In the genomic region with DNA sequence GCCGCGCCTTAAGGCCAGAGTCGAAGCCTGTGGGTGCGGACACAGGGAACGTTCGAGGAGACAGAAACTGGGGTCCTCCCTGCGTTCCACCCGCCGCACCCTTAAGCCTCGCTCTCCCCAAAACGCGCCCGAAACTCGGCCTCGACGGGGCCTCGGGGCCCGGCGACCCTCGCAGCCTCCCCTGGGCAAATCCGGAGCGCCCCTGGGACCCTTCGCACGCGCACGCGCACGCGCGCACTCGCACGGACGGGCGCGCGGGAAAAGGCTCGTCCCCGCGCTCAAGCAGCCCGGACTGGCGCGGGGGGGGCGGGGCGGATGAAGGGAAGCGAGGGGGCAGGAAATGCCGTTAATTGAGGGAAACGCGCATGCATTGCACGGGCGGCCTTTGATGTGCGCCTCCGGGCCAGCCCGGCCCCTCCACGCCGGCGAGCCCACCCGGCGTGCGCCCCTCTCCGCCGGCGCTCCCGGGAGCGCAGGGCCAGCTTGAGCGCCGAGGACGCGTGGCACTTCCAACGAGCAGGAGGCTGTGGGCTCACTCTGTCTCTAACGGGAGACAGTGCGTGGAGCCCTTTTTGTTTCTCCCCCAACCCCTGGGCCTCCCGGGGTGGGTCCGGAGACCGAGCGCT, we compare ENCODE assay signal across 16 cellular contexts. TPM values are rescaled to one million over a fixed set of nuclear protein-coding genes. Genes with fewer than 3 reads are reported as not detected.
DNase-seq lines count a peak whose midpoint lies in the region; ATAC-seq and TF ChIP-seq lines count a peak whose summit lies in the region.
"Had no signal": no experiment of that assay in that cellular context is flagged by ENCODE, and none has a peak within 500 bp of the region (broad histone marks: within the 10 kb centered on the region; RNA-seq: fewer than 3 reads in every experiment).

No MANE protein-coding gene starts in this region.

- 2% methylated on average over 24 of the region's 75 CpGs for WGBS in suprapubic skin
- WGBS in stomach, 5 donors: 0 to 5% (median 3%) methylated on average over 3 to 75 of the region's 75 CpGs

- H3K36me3 ChIP-seq in breast epithelium (no peaks in the 10 kb centered on the region), suprapubic skin (no peaks in the 10 kb centered on the region), stomach (no peaks in the 10 kb centered on the region)
- H3K36me3 ChIP-seq: uterus had no signal

- TF ChIP-seq EP300 in suprapubic skin (IDR thresholded peaks at IDR 0.05): no peak
- no peak for TF ChIP-seq EP300 in stomach (IDR thresholded peaks at IDR 0.05)

- H3K36me3 Mint-ChIP-seq in MCF 10A (ENCODE audit: insufficient read depth, unreplicated experiment): no peaks in the 10 kb centered on the region
- H3K36me3 Mint-ChIP-seq in activated T-helper 17 cell treated with anti-CD3 and anti-CD28 coated beads, Interleukin-2, amount 50 U/mL, for 72 hours (ENCODE audit: low read depth): peaks cover 15% of the 10 kb centered on the region
- H3K36me3 Mint-ChIP-seq: immature natural killer cell had no signal

- H3K4me1 Mint-ChIP-seq in MCF 10A (ENCODE audit: insufficient read depth, unreplicated experiment): no peaks in the 10 kb centered on the region
- peaks cover 6% of the 10 kb centered on the region for H3K4me1 Mint-ChIP-seq in activated T-helper 17 cell treated with anti-CD3 and anti-CD28 coated beads, Interleukin-2, amount 50 U/mL, for 72 hours

- POLR2A ChIA-PET in MCF 10A (lab: Yijun Ruan, JAX): no interaction called here

- no peaks in the 10 kb centered on the region for H3K27me3 Mint-ChIP-seq in MCF 10A (ENCODE audit: insufficient read depth, unreplicated experiment)
- H3K27me3 Mint-ChIP-seq in activated T-helper 17 cell treated with anti-CD3 and anti-CD28 coated beads, Interleukin-2, amount 50 U/mL, for 72 hours: peaks cover 63% of the 10 kb centered on the region

- ATAC-seq in activated T-helper 17 cell treated with anti-CD3 and anti-CD28 coated beads, Interleukin-2, amount 50 U/mL, for 72 hours (replicated peaks): no peak
- ATAC-seq in GM18868 (IDR thresholded peaks at IDR 0.05; ENCODE audit: unreplicated experiment) (no peak), HG02623 (IDR thresholded peaks at IDR 0.05; ENCODE audit: unreplicated experiment) (no peak)
- ATAC-seq: esophagus mucosa had no signal

- H3K9me3 ChIP-seq in breast epithelium: no peaks in the 10 kb centered on the region
- no peaks in the 10 kb centered on the region for H3K9me3 ChIP-seq in suprapubic skin
- no peaks in the 10 kb centered on the region for H3K9me3 ChIP-seq in stomach
- H3K9me3 ChIP-seq: uterus had no signal

- TF ChIP-seq CTCF in breast epithelium (IDR thresholded peaks at IDR 0.05) (no peak), MCF 10A (IDR thresholded peaks at IDR 0.05; ENCODE audit: unreplicated experiment) (no peak), suprapubic skin (IDR thresholded peaks at IDR 0.05) (no peak), stomach (IDR thresholded peaks at IDR 0.05) (no peak)

- no peak for TF ChIP-seq POLR2A in breast epithelium (IDR thresholded peaks at IDR 0.05)
- no peak for TF ChIP-seq POLR2A in suprapubic skin (IDR thresholded peaks at IDR 0.05)
- no peak for TF ChIP-seq POLR2A in stomach (IDR thresholded peaks at IDR 0.05)

- no peak overlapping the region for H3K4me3 Mint-ChIP-seq in MCF 10A (ENCODE audit: unreplicated experiment)
- peak overlapping the region; percentile 13 for H3K4me3 Mint-ChIP-seq in activated T-helper 17 cell treated with anti-CD3 and anti-CD28 coated beads, Interleukin-2, amount 50 U/mL, for 72 hours

- H3K27ac Mint-ChIP-seq in MCF 10A (ENCODE audit: low read depth, unreplicated experiment): no peak overlapping the region
- no peak overlapping the region for H3K27ac Mint-ChIP-seq in activated T-helper 17 cell treated with anti-CD3 and anti-CD28 coated beads, Interleukin-2, amount 50 U/mL, for 72 hours
- H3K27ac Mint-ChIP-seq: immature natural killer cell had no signal

- H3K27me3 ChIP-seq in breast epithelium: peaks cover 11 to 95% of the 10 kb centered on the region in 2 donors
- peaks cover 100% of the 10 kb centered on the region for H3K27me3 ChIP-seq in suprapubic skin
- H3K27me3 ChIP-seq in stomach: peaks cover 28 to 100% (median 78%) of the 10 kb centered on the region in 3 donors

- no peaks in the 10 kb centered on the region for H3K4me1 ChIP-seq in breast epithelium
- H3K4me1 ChIP-seq in suprapubic skin: peaks cover 29% of the 10 kb centered on the region
- peaks cover 16 to 42% (median 27%) of the 10 kb centered on the region in 4 donors for H3K4me1 ChIP-seq in stomach

- H3K9me3 Mint-ChIP-seq in MCF 10A (ENCODE audit: unreplicated experiment): peaks cover 17% of the 10 kb centered on the region
- no peaks in the 10 kb centered on the region for H3K9me3 Mint-ChIP-seq in activated T-helper 17 cell treated with anti-CD3 and anti-CD28 coated beads, Interleukin-2, amount 50 U/mL, for 72 hours
- H3K9me3 Mint-ChIP-seq: immature natural killer cell had no signal

- no TSS peak for BruUV-seq in MCF 10A (replicated peaks; lab: Mats Ljungman, UMichigan)

- intact Hi-C loops in breast epithelium (cut with DNase I; ENCODE audit: low total_unique reads) (no loop called here), MCF 10A (cut with micrococcal nuclease) (no loop called here), stomach (cut with DNase I; ENCODE audit: low total_unique reads) (no loop called here)

- no peak overlapping the region for H3K27ac ChIP-seq in breast epithelium
- H3K27ac ChIP-seq in suprapubic skin: no peak overlapping the region
- H3K27ac ChIP-seq in stomach: no peak overlapping the region
- H3K27ac ChIP-seq: uterus had no signal

- no peak for DNase-seq in breast epithelium (ENCODE audit: low spot score in 2 of 2)
- no peak for DNase-seq in MCF 10A (ENCODE audit: unreplicated experiment)
- DNase-seq in islet precursor cell: peak; percentile 59
- DNase-seq in suprapubic skin (ENCODE audit: low spot score in 2 of 2): no peak
- DNase-seq in stomach: no peak
- DNase-seq: activated CD4-positive, alpha-beta T cell treated with anti-CD3 and anti-CD28 coated beads for 48 hours; activated effector memory CD4-positive, alpha-beta T cell treated with Interleukin-2 at 50 U/mL for 16 hours; immature natural killer cell; NCI-H2171; OCI-M1; uterus had no signal

- peak overlapping the region in 2 of 3 donors; percentile 5 to 43 for H3K4me3 ChIP-seq in breast epithelium
- H3K4me3 ChIP-seq in suprapubic skin: peak overlapping the region; percentile 17
- H3K4me3 ChIP-seq in stomach: peak overlapping the region in 2 of 4 donors; percentile 25 to 28
- H3K4me3 ChIP-seq: uterus had no signal

- CTCF ChIA-PET in MCF 10A (lab: Yijun Ruan, JAX): interaction anchor here (1.1 kb wide), 1 partner anchor 12 kb away, joined by 4 read pairs; no protein-coding TSS in a partner anchor

RNA-seq across cellular contexts. Expression of a gene that starts 5.4 kb away (rescaled TPM):
- total RNA-seq in breast epithelium: not detected
- total RNA-seq in MCF 10A (2022): not detected in 2 replicates
- total RNA-seq in activated T-helper 17 cell treated with anti-CD3 and anti-CD28 coated beads, Interleukin-2, amount 50 U/mL, for 72 hours: not detected
- under 1 TPM in 2 of 4 donors, not detected in 2; 0.21 to 0.40 TPM for total RNA-seq in suprapubic skin
- total RNA-seq in stomach: not detected
- not detected for polyA plus RNA-seq in stomach
- total RNA-seq: esophagus mucosa, skeletal muscle tissue had no signal
- polyA plus RNA-seq: immature natural killer cell had no signal
